Comparison of ENCODE assay signal across 8 cellular contexts in the genomic region with DNA sequence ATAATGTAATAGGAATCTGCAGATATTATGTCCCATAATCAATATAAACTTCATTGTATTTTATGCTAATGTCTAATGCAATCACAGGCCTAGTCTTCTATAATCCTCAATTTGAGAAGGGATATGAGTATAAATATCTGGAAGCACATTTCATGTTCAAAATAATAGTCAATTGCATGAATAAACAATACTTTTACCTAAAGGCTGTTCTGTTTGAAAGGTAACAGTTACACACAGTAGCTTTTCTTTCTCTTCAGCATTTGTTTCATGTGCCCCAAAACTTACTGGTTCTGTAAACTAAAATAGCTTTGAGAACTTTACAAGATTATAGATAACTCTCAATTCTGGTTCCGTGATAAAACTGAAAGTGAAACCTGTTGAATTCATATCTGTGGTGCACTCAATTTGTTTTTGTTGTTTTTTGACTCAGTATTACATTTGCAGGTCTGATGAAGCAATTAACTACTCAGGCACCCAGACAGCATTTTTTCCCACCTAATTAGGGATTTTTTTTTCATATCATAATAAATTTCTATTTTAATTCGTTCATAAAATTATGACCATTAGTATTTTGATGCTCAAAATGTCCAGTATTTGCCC.
DNase-seq lines count a peak whose midpoint lies in the region; ATAC-seq and TF ChIP-seq lines count a peak whose summit lies in the region.

No MANE protein-coding gene starts in this region.

- H3K4me1 ChIP-seq in liver (ENCODE audit: control insufficient read depth in 4 of 4, insufficient read depth in 4 of 4, low read length in 3 of 4) (peaks cover 0 to 4% (median 1%) of the 10 kb centered on the region in 4 donors), colonic mucosa (no peaks in the 10 kb centered on the region)

- peak; percentile 4 for DNase-seq in NCI-H345 (lab: John Stamatoyannopoulos, UW)
- no peak for DNase-seq in NCI-H345 treated with DMSO at 0.1 percent for 48 hours (lab: John Stamatoyannopoulos, UW; ENCODE audit: unreplicated experiment)
- DNase-seq in T-helper 17 cell: no peak
- no peak for DNase-seq in NCI-H1048 (lab: John Stamatoyannopoulos, UW)
- no peak for DNase-seq in GM19240 (ENCODE audit: insufficient read length, low spot score)
- DNase-seq in colonic mucosa: no peak

- H3K4me3 ChIP-seq in liver (ENCODE audit: low read depth in 1 of 3, low read length in 3 of 3) (peak overlapping the region; percentile 44 to 59 (median 46)), colonic mucosa (no peak overlapping the region)

- H3K9ac ChIP-seq in liver (ENCODE audit: low read depth in 1 of 2, low read length in 2 of 2): peak overlapping the region in 1 of 2 donors; percentile 49
- H3K9ac ChIP-seq in colonic mucosa (ENCODE audit: low read depth in 2 of 2, low read length in 2 of 2): no peak overlapping the region

- TF ChIP-seq CTCF in liver (IDR thresholded peaks at IDR 0.05; ENCODE audit: low read depth, low read length, missing input control) (no peak), colonic mucosa (IDR thresholded peaks at IDR 0.05) (no peak)

- H3K27ac ChIP-seq in liver (ENCODE audit: low read depth in 1 of 2, low read length in 2 of 2) (peak overlapping the region in 1 of 2 donors; percentile 4), colonic mucosa (no peak overlapping the region)

- H3K36me3 Mint-ChIP-seq in T-helper 17 cell (ENCODE audit: low read depth): no peaks in the 10 kb centered on the region

- peaks cover 10% of the 10 kb centered on the region for H3K4me1 Mint-ChIP-seq in T-helper 17 cell

- H3K36me3 ChIP-seq in liver (ENCODE audit: control insufficient read depth in 4 of 4, insufficient read depth in 3 of 4, low read depth in 1 of 4, low read length in 3 of 4) (no peaks in the 10 kb centered on the region), colonic mucosa (no peaks in the 10 kb centered on the region)

- no peaks in the 10 kb centered on the region for H3K27me3 Mint-ChIP-seq in T-helper 17 cell

- 10% methylated on average over 2 of the region's 2 CpGs for WGBS in liver

- no peaks in the 10 kb centered on the region for H3K9me3 ChIP-seq in T-helper 17 cell (ENCODE audit: control insufficient read depth, low read length, poor library complexity, severe bottlenecking)
- no peaks in the 10 kb centered on the region for H3K9me3 ChIP-seq in liver (ENCODE audit: control insufficient read depth in 4 of 4, low read length in 3 of 4)
- no peaks in the 10 kb centered on the region for H3K9me3 ChIP-seq in colonic mucosa

- peak; percentile 73 for ATAC-seq in HG02943 (IDR thresholded peaks at IDR 0.05; ENCODE audit: low read depth, unreplicated experiment)
- ATAC-seq in T-helper 17 cell: peak; percentile 48

- H3K27me3 ChIP-seq in liver (ENCODE audit: control insufficient read depth in 4 of 4, insufficient read depth in 4 of 4, low read length in 3 of 4): no peaks in the 10 kb centered on the region
- H3K27me3 ChIP-seq in colonic mucosa: no peaks in the 10 kb centered on the region

- peak overlapping the region; percentile 89 for H3K4me3 Mint-ChIP-seq in T-helper 17 cell

- intact Hi-C loops in colonic mucosa (cut with DNase I): no loop called here

- TF ChIP-seq RAD21 in liver (IDR thresholded peaks at IDR 0.05): no peak

- peak overlapping the region; percentile 66 for H3K27ac Mint-ChIP-seq in T-helper 17 cell

TF ChIP-seq in liver, 16 proteins besides CTCF, POLR2A, EP300 and RAD21:
- TF ChIP-seq, protein P1, sequence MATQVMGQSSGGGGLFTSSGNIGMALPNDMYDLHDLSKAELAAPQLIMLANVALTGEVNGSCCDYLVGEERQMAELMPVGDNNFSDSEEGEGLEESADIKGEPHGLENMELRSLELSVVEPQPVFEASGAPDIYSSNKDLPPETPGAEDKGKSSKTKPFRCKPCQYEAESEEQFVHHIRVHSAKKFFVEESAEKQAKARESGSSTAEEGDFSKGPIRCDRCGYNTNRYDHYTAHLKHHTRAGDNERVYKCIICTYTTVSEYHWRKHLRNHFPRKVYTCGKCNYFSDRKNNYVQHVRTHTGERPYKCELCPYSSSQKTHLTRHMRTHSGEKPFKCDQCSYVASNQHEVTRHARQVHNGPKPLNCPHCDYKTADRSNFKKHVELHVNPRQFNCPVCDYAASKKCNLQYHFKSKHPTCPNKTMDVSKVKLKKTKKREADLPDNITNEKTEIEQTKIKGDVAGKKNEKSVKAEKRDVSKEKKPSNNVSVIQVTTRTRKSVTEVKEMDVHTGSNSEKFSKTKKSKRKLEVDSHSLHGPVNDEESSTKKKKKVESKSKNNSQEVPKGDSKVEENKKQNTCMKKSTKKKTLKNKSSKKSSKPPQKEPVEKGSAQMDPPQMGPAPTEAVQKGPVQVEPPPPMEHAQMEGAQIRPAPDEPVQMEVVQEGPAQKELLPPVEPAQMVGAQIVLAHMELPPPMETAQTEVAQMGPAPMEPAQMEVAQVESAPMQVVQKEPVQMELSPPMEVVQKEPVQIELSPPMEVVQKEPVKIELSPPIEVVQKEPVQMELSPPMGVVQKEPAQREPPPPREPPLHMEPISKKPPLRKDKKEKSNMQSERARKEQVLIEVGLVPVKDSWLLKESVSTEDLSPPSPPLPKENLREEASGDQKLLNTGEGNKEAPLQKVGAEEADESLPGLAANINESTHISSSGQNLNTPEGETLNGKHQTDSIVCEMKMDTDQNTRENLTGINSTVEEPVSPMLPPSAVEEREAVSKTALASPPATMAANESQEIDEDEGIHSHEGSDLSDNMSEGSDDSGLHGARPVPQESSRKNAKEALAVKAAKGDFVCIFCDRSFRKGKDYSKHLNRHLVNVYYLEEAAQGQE (IDR thresholded peaks at IDR 0.05): no peak
- no peak for TF ChIP-seq YY1 (IDR thresholded peaks at IDR 0.05)
- no peak for TF ChIP-seq EGR1 (IDR thresholded peaks at IDR 0.05; ENCODE audit: low read depth in 2 of 2)
- no peak for TF ChIP-seq TAF1 (conservative IDR thresholded peaks at IDR 0.05)
- no peak for TF ChIP-seq HNF4G (IDR thresholded peaks at IDR 0.05)
- no peak for TF ChIP-seq JUND (IDR thresholded peaks at IDR 0.05)
- TF ChIP-seq, protein P2, sequence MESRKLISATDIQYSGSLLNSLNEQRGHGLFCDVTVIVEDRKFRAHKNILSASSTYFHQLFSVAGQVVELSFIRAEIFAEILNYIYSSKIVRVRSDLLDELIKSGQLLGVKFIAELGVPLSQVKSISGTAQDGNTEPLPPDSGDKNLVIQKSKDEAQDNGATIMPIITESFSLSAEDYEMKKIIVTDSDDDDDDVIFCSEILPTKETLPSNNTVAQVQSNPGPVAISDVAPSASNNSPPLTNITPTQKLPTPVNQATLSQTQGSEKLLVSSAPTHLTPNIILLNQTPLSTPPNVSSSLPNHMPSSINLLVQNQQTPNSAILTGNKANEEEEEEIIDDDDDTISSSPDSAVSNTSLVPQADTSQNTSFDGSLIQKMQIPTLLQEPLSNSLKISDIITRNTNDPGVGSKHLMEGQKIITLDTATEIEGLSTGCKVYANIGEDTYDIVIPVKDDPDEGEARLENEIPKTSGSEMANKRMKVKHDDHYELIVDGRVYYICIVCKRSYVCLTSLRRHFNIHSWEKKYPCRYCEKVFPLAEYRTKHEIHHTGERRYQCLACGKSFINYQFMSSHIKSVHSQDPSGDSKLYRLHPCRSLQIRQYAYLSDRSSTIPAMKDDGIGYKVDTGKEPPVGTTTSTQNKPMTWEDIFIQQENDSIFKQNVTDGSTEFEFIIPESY (IDR thresholded peaks at IDR 0.05): no peak
- no peak for TF ChIP-seq FOXA2 (IDR thresholded peaks at IDR 0.05)
- TF ChIP-seq SP1 (IDR thresholded peaks at IDR 0.05): no peak
- TF ChIP-seq, protein P3, sequence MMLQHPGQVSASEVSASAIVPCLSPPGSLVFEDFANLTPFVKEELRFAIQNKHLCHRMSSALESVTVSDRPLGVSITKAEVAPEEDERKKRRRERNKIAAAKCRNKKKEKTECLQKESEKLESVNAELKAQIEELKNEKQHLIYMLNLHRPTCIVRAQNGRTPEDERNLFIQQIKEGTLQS (IDR thresholded peaks at IDR 0.05): no peak
- TF ChIP-seq NR2F2 (IDR thresholded peaks at IDR 0.05): no peak
